21 cellular contexts compared by ENCODE assay signal in genomic region chr15:96372554-96372953, GRCh38. TPM values are rescaled to one million over a fixed set of nuclear protein-coding genes. Genes with fewer than 3 reads are reported as not detected.
A peak's percentile ranks its signal among the peaks of the same experiment; 100 is the strongest.
DNase-seq lines count a peak whose midpoint lies in the region; ATAC-seq, FAIRE-seq and TF ChIP-seq lines count a peak whose summit lies in the region.
"Had no signal": no experiment of that assay in that cellular context is flagged by ENCODE, and none has a peak within 500 bp of the region (broad histone marks: within the 10 kb centered on the region; RNA-seq: fewer than 3 reads in every experiment).

No MANE protein-coding gene starts in this region.

- TF ChIP-seq POLR2A in K562 (conservative IDR thresholded peaks at IDR 0.05), result no peak

- H3K4me1 Mint-ChIP-seq in activated CD8-positive, alpha-beta memory T cell treated with anti-CD3 and anti-CD28 coated beads, Interleukin-2, amount 10 ng/mL, durations not matched to agents 7 days and 5 days, result no peaks in the 10 kb centered on the region
- H3K4me1 Mint-ChIP-seq in T-cell, result no peaks in the 10 kb centered on the region
- H3K4me1 Mint-ChIP-seq in natural killer cell treated with Interleukin-12 subunit alpha and Interleukin-12 subunit beta and Interleukin-15 and Interleukin-18, amount 100 ng/mL, for 72 hours (ENCODE audit: low read depth in 2 of 2), result no peaks in the 10 kb centered on the region
- H3K4me1 Mint-ChIP-seq: CD4-positive, CD25-positive, alpha-beta regulatory T cell had no signal

- no peaks in the 10 kb centered on the region for H3K27me3 ChIP-seq in K562 (ENCODE audit: control insufficient read depth in 2 of 2, insufficient read depth in 2 of 2, low read length in 2 of 2)

- H3K9me3 ChIP-seq in K562 (replicated peaks; ENCODE audit: control insufficient read depth, insufficient read depth, low read depth, low read length) (no peaks in the 10 kb centered on the region), mucosa of descending colon (no peaks in the 10 kb centered on the region)

- CTCF ChIA-PET in K562 (lab: Yijun Ruan, JAX; ENCODE audit: low intra/inter-chr PET ratio), result no interaction called here
- CTCF ChIA-PET in activated CD8-positive, alpha-beta memory T cell treated with anti-CD3 and anti-CD28 coated beads, Interleukin-2, amount 10 ng/mL, durations not matched to agents 7 days and 5 days (lab: Charles Lee), result no interaction called here
- CTCF ChIA-PET in T-cell (lab: Charles Lee), result no interaction called here

- H3K36me3 ChIP-seq in K562 (ENCODE audit: control insufficient read depth, insufficient read depth, low read length) (no peaks in the 10 kb centered on the region), mucosa of descending colon (ENCODE audit: low read depth) (no peaks in the 10 kb centered on the region)
- H3K36me3 ChIP-seq: BLaER1 treated with 17β-estradiol and CSF1 and Interleukin-3, amounts not matched to agents 10 nM and 100 nM had no signal

- TF ChIP-seq EP300 in K562 (IDR thresholded peaks at IDR 0.05; ENCODE audit: low read length), result no peak

- H3K4me1 ChIP-seq in K562 (replicated peaks in 1 of 2; ENCODE audit: control insufficient read depth in 2 of 2, insufficient read depth in 2 of 2, low read length in 2 of 2), result peaks cover 0 to 4% of the 10 kb centered on the region in 2 experiments; a peak in 1 of 5 replicates
- no peaks in the 10 kb centered on the region for H3K4me1 ChIP-seq in mucosa of descending colon (ENCODE audit: low read depth)
- H3K4me1 ChIP-seq: BLaER1 treated with 17β-estradiol and CSF1 and Interleukin-3, amounts not matched to agents 10 nM and 100 nM had no signal

- in situ Hi-C loops in ACHN (cut with HindIII; ENCODE audit: low pct_ligation_motif_present, low pct_unique_long_range_greater_than_20kb, low sequenced_read_pairs) (no loop called here), K562 (cut with MboI) (no loop called here)

- peak; percentile 63 for FAIRE-seq in K562 (lab: Jason Lieb, UNC)
- FAIRE-seq: G401.6, GM12892, GM19239 had no signal

- no peak overlapping the region for H3K27ac ChIP-seq in K562 (ENCODE audit: extremely low read depth, low read depth, low read length)
- H3K27ac ChIP-seq: 22Rv1; BLaER1 treated with 17β-estradiol and CSF1 and Interleukin-3, amounts not matched to agents 10 nM and 100 nM had no signal

- H3K4me2 ChIP-seq in K562 (ENCODE audit: insufficient read depth, low read length), result no peak overlapping the region
- H3K4me2 ChIP-seq: BLaER1 treated with 17β-estradiol and CSF1 and Interleukin-3, amounts not matched to agents 10 nM and 100 nM had no signal

- WGBS in K562 (ENCODE audit: insufficient coverage, low coverage, missing lambda C conversion rate), result 29% methylated on average over 2 of the region's 2 CpGs

- BruUV-seq in K562 (replicated peaks; lab: Mats Ljungman, UMichigan), result no TSS peak

- H4K20me1 ChIP-seq in K562 (replicated peaks; ENCODE audit: control insufficient read depth, insufficient read depth, low read length), result no peaks in the 10 kb centered on the region
- H4K20me1 ChIP-seq: BLaER1 treated with 17β-estradiol and CSF1 and Interleukin-3, amounts not matched to agents 10 nM and 100 nM had no signal

- no peak overlapping the region for H3K4me3 Mint-ChIP-seq in activated CD8-positive, alpha-beta memory T cell treated with anti-CD3 and anti-CD28 coated beads, Interleukin-2, amount 10 ng/mL, durations not matched to agents 7 days and 5 days
- H3K4me3 Mint-ChIP-seq in T-cell, result no peak overlapping the region
- H3K4me3 Mint-ChIP-seq in natural killer cell treated with Interleukin-12 subunit alpha and Interleukin-12 subunit beta and Interleukin-15 and Interleukin-18, amount 100 ng/mL, for 72 hours, result no peak overlapping the region
- H3K4me3 Mint-ChIP-seq: CD4-positive, CD25-positive, alpha-beta regulatory T cell; HFFc6 had no signal

- ATAC-seq in HG02759 (IDR thresholded peaks at IDR 0.05; ENCODE audit: unreplicated experiment) (peak; percentile 68), K562 (no peak), mucosa of descending colon (no peak), T-cell (replicated peaks in 1 of 4) (no peak)
- no peak for ATAC-seq in activated CD8-positive, alpha-beta memory T cell treated with anti-CD3 and anti-CD28 coated beads, Interleukin-2, amount 10 ng/mL, durations not matched to agents 7 days and 5 days
- no peak for ATAC-seq in natural killer cell treated with Interleukin-12 subunit alpha and Interleukin-12 subunit beta and Interleukin-15 and Interleukin-18, amount 100 ng/mL, for 72 hours

- intact Hi-C loops in K562 (cut with micrococcal nuclease), result no loop called here
- intact Hi-C loops in mucosa of descending colon (cut with DNase I, micrococcal nuclease), result no loop called here

- no peak overlapping the region for H3K4me3 ChIP-seq in K562
- H3K4me3 ChIP-seq in mucosa of descending colon, result no peak overlapping the region
- H3K4me3 ChIP-seq: BLaER1 treated with 17β-estradiol and CSF1 and Interleukin-3, amounts not matched to agents 10 nM and 100 nM had no signal

- H3K79me2 ChIP-seq in K562 (ENCODE audit: control insufficient read depth, insufficient read depth, low read length), result no peaks in the 10 kb centered on the region

- H3K36me3 Mint-ChIP-seq in activated CD8-positive, alpha-beta memory T cell treated with anti-CD3 and anti-CD28 coated beads, Interleukin-2, amount 10 ng/mL, durations not matched to agents 7 days and 5 days, result peaks cover 2% of the 10 kb centered on the region
- no peaks in the 10 kb centered on the region for H3K36me3 Mint-ChIP-seq in T-cell
- no peaks in the 10 kb centered on the region for H3K36me3 Mint-ChIP-seq in natural killer cell treated with Interleukin-12 subunit alpha and Interleukin-12 subunit beta and Interleukin-15 and Interleukin-18, amount 100 ng/mL, for 72 hours
- H3K36me3 Mint-ChIP-seq: CD4-positive, CD25-positive, alpha-beta regulatory T cell had no signal

- no peaks in the 10 kb centered on the region for H3K9me3 Mint-ChIP-seq in activated CD8-positive, alpha-beta memory T cell treated with anti-CD3 and anti-CD28 coated beads, Interleukin-2, amount 10 ng/mL, durations not matched to agents 7 days and 5 days (ENCODE audit: low read depth)
- H3K9me3 Mint-ChIP-seq in T-cell, result peaks cover 2 to 5% (median 3%) of the 10 kb centered on the region in 3 donors
- no peaks in the 10 kb centered on the region for H3K9me3 Mint-ChIP-seq in natural killer cell treated with Interleukin-12 subunit alpha and Interleukin-12 subunit beta and Interleukin-15 and Interleukin-18, amount 100 ng/mL, for 72 hours
- H3K9me3 Mint-ChIP-seq: HFFc6 had no signal

- H3K9ac ChIP-seq in K562 (ENCODE audit: insufficient read depth in 1 of 2, low read depth in 2 of 2, low read length in 2 of 2), result no peak overlapping the region
- H3K9ac ChIP-seq: BLaER1 treated with 17β-estradiol and CSF1 and Interleukin-3, amounts not matched to agents 10 nM and 100 nM had no signal

- POLR2A ChIA-PET in K562 (lab: Yijun Ruan, JAX) (interaction anchor here (0.6 kb wide), 1 partner anchor 50 kb away, joined by 3 read pairs; no protein-coding TSS in a partner anchor), T-cell (lab: Charles Lee) (no interaction called here)

- H2AFZ ChIP-seq in K562 (ENCODE audit: low read depth, low read length), result no peak overlapping the region

- TF ChIP-seq RAD21 in K562 (CRISPR knock-in tag; conservative IDR thresholded peaks at IDR 0.05 in 1 of 2, IDR thresholded peaks at IDR 0.05 in 1 of 2), result no peak

- H3K27me3 Mint-ChIP-seq in activated CD8-positive, alpha-beta memory T cell treated with anti-CD3 and anti-CD28 coated beads, Interleukin-2, amount 10 ng/mL, durations not matched to agents 7 days and 5 days, result peaks cover 39% of the 10 kb centered on the region
- H3K27me3 Mint-ChIP-seq in T-cell, result peaks cover 52 to 55% of the 10 kb centered on the region in 2 donors
- peaks cover 41 to 63% of the 10 kb centered on the region in 2 donors for H3K27me3 Mint-ChIP-seq in natural killer cell treated with Interleukin-12 subunit alpha and Interleukin-12 subunit beta and Interleukin-15 and Interleukin-18, amount 100 ng/mL, for 72 hours

- peak; percentile 67 for DNase-seq in ACHN
- DNase-seq in K562 (ENCODE audit: extremely low read depth in 1 of 4, low spot score in 3 of 4), result no peak
- peak; percentile 85 for DNase-seq in kidney tubule cell (ENCODE audit: low spot score)
- no peak for DNase-seq in mucosa of descending colon
- no peak for DNase-seq in activated CD8-positive, alpha-beta memory T cell treated with anti-CD3 and anti-CD28 coated beads, Interleukin-2, amount 10 ng/mL, durations not matched to agents 7 days and 5 days
- no peak for DNase-seq in T-cell
- no peak for DNase-seq in natural killer cell treated with Interleukin-12 subunit alpha and Interleukin-12 subunit beta and Interleukin-15 and Interleukin-18, amount 100 ng/mL, for 72 hours (ENCODE audit: low spot score)
- DNase-seq: CD4-positive, CD25-positive, alpha-beta regulatory T cell; DMS153; DMS79 treated with DMSO at 0.1 percent for 48 hours; EL; HCEC 1CT; HFFc6; IMR-90; KG1 had no signal

- H3K27ac Mint-ChIP-seq in activated CD8-positive, alpha-beta memory T cell treated with anti-CD3 and anti-CD28 coated beads, Interleukin-2, amount 10 ng/mL, durations not matched to agents 7 days and 5 days, result no peak overlapping the region
- H3K27ac Mint-ChIP-seq in T-cell, result no peak overlapping the region
- H3K27ac Mint-ChIP-seq in natural killer cell treated with Interleukin-12 subunit alpha and Interleukin-12 subunit beta and Interleukin-15 and Interleukin-18, amount 100 ng/mL, for 72 hours, result no peak overlapping the region
- H3K27ac Mint-ChIP-seq: CD4-positive, CD25-positive, alpha-beta regulatory T cell; HFFc6 had no signal

- H3K9me1 ChIP-seq in K562 (ENCODE audit: control insufficient read depth, insufficient read depth, low read length), result no peaks in the 10 kb centered on the region

- no peak for TF ChIP-seq CTCF in K562 (IDR thresholded peaks at IDR 0.05 in 2 of 3, conservative IDR thresholded peaks at IDR 0.05 in 1 of 3; ENCODE audit: insufficient read depth in 2 of 3, low read depth in 1 of 3, low read length in 3 of 3)
- no peak for TF ChIP-seq CTCF in mucosa of descending colon (IDR thresholded peaks at IDR 0.05)

RNA-seq across cellular contexts. Expression of gene NR2F2, which starts 42.1 kb away (rescaled TPM):
- 16.8 and 21.5 TPM in 2 replicates for total RNA-seq in K562 (2011; cell fraction: chromatin; rRNA removed; ENCODE audit: low replicate concordance)
- 10.5 and 13.2 TPM in 2 replicates for total RNA-seq in K562 (2011; cell fraction: nucleolus; rRNA removed)
- 14.2 and 23.5 TPM in 2 replicates for total RNA-seq in K562 (2011; cell fraction: nucleoplasm; rRNA removed)
- total RNA-seq in K562 (2014; rRNA removed), result 6.8 and 8.3 TPM in 2 replicates
- 8.3 and 9.9 TPM in 2 replicates for total RNA-seq in K562 (2014; rRNA removed; fragmentation: Illumina TruSeq; extraction: Trizol)
- 11.9 and 13.1 TPM in 2 replicates for total RNA-seq in K562 (2015; rRNA removed; fragmentation: Illumina TruSeq; extraction: Trizol)
- total RNA-seq in K562 (2021), result 49.7 and 51.8 TPM in 2 replicates
- 6.0 and 10.9 TPM in 2 replicates for polyA plus RNA-seq in K562 (2011; rRNA removed)
- 7.7 and 13.7 TPM in 2 replicates for polyA plus RNA-seq in K562 (2011; cell fraction: cytosol; rRNA removed)
- 11.9 and 16.2 TPM in 2 replicates for polyA plus RNA-seq in K562 (2011; cell fraction: nucleus; rRNA removed)
- polyA plus RNA-seq in K562 (2012), result 35.3 and 71.0 TPM in 2 replicates
- 41.0 and 41.5 TPM in 2 replicates for polyA plus RNA-seq in K562 (2014; fragmentation: Illumina TruSeq; extraction: Trizol)
- polyA plus RNA-seq in K562 (2014; fragmentation: Nextera tagmentation; extraction: Ambion mirVana), result 10 to 100 TPM in 1 of 2 experiments, 1 to 10 TPM in 1; 9.7 to 11.1 TPM
- polyA plus RNA-seq in K562 (2014; rRNA removed), result 21.8 and 24.2 TPM in 2 replicates
- 5.4 TPM in 2 replicates for polyA minus RNA-seq in K562 (2011; rRNA and poly(A)+ RNA removed)
- polyA minus RNA-seq in K562 (2011; cell fraction: cytosol; rRNA and poly(A)+ RNA removed), result 17.7 and 27.6 TPM in 2 replicates
- 9.8 and 9.9 TPM in 2 replicates for polyA minus RNA-seq in K562 (2011; cell fraction: nucleus; rRNA and poly(A)+ RNA removed)
- total RNA-seq in mucosa of descending colon, result 10 to 100 TPM; 31.9 to 79.3 (median 36.8) TPM
- total RNA-seq in activated CD8-positive, alpha-beta memory T cell treated with anti-CD3 and anti-CD28 coated beads, Interleukin-2, amount 10 ng/mL, durations not matched to agents 7 days and 5 days, result not detected
- under 1 TPM in 3 of 5 donors, not detected in 2; 0.32 to 0.53 (median 0.38) TPM for total RNA-seq in T-cell
- not detected for total RNA-seq in natural killer cell treated with Interleukin-12 subunit alpha and Interleukin-12 subunit beta and Interleukin-15 and Interleukin-18, amount 100 ng/mL, for 72 hours
- total RNA-seq: CD4-positive, CD25-positive, alpha-beta regulatory T cell had no signal
- polyA plus RNA-seq: CD4-positive, CD25-positive, alpha-beta regulatory T cell had no signal

Comparison
In these comparisons a context has a peak if more than half of its experiments do, and no peak if none do; other contexts are left out.
1. DNase-seq: peak in ACHN (single experiment) and kidney tubule cell (single experiment); none in K562 (0 of 4), mucosa of descending colon (0 of 3), activated CD8-positive, alpha-beta memory T cell treated with anti-CD3 and anti-CD28 coated beads, Interleukin-2, amount 10 ng/mL, durations not matched to agents 7 days and 5 days (single experiment), T-cell (0 of 34) and natural killer cell treated with Interleukin-12 subunit alpha and Interleukin-12 subunit beta and Interleukin-15 and Interleukin-18, amount 100 ng/mL, for 72 hours (single experiment).
2. RNA of gene NR2F2, which starts 42.1 kb away (total RNA-seq): 31.9 to 79.3 TPM in mucosa of descending colon and 6.8 to 51.8 TPM in K562; 0.32 to 0.53 TPM in T-cell, not detected in activated CD8-positive, alpha-beta memory T cell treated with anti-CD3 and anti-CD28 coated beads, Interleukin-2, amount 10 ng/mL, durations not matched to agents 7 days and 5 days and not detected in natural killer cell treated with Interleukin-12 subunit alpha and Interleukin-12 subunit beta and Interleukin-15 and Interleukin-18, amount 100 ng/mL, for 72 hours; every median in the first group is over 4 times any median in the second.